1 cellular context compared by ENCODE assay signal in genomic region chr5:149422429-149423286, GRCh38.
TF ChIP-seq lines count a peak whose summit lies in the region.

No MANE protein-coding gene starts in this region.

TF ChIP-seq in HepG2, 621 proteins besides CTCF, POLR2A, EP300 and RAD21 (continues in another document):
- TF ChIP-seq ZNF142 (CRISPR knock-in tag; IDR thresholded peaks at IDR 0.05) (no peak), ZFY (CRISPR knock-in tag; IDR thresholded peaks at IDR 0.05) (no peak), ZFP36 (IDR thresholded peaks at IDR 0.05; ENCODE audit: borderline replicate concordance, low read depth, low read length, partially characterized antibody) (no peak), ASH2L (IDR thresholded peaks at IDR 0.05; ENCODE audit: insufficient read length, low read depth, low read length) (peak; percentile 38), POLR2AphosphoS5 (IDR thresholded peaks at IDR 0.05; ENCODE audit: low read depth, low read length) (no peak), ELF1 (CRISPR knock-in tag; IDR thresholded peaks at IDR 0.05) (no peak), ZMAT5 (CRISPR knock-in tag; IDR thresholded peaks at IDR 0.05; ENCODE audit: borderline replicate concordance, low read depth) (no peak), PLSCR1 (CRISPR knock-in tag; IDR thresholded peaks at IDR 0.05; ENCODE audit: borderline replicate concordance) (no peak), SIX1 (CRISPR knock-in tag; IDR thresholded peaks at IDR 0.05; ENCODE audit: borderline replicate concordance) (no peak), HOXA5 (CRISPR knock-in tag; IDR thresholded peaks at IDR 0.05) (no peak), ARNTL (CRISPR knock-in tag; IDR thresholded peaks at IDR 0.05) (no peak), KMT2A (CRISPR knock-in tag; IDR thresholded peaks at IDR 0.05) (no peak), EHMT2 (IDR thresholded peaks at IDR 0.05; ENCODE audit: borderline replicate concordance, low read depth, low read length) (no peak), DDIT3 (CRISPR knock-in tag; IDR thresholded peaks at IDR 0.05) (no peak), SKI (IDR thresholded peaks at IDR 0.05; ENCODE audit: partially characterized antibody) (no peak), FOXM1 (CRISPR knock-in tag; IDR thresholded peaks at IDR 0.05) (no peak), ZNF609 (CRISPR knock-in tag; IDR thresholded peaks at IDR 0.05; ENCODE audit: borderline replicate concordance) (no peak), HOXA7 (CRISPR knock-in tag; IDR thresholded peaks at IDR 0.05) (no peak), ZBTB3 (CRISPR knock-in tag; IDR thresholded peaks at IDR 0.05; ENCODE audit: borderline replicate concordance, low read depth) (no peak), CREM (IDR thresholded peaks at IDR 0.05) (no peak), CREM (CRISPR knock-in tag; IDR thresholded peaks at IDR 0.05) (no peak), ZFP82 (CRISPR knock-in tag; IDR thresholded peaks at IDR 0.05; ENCODE audit: borderline replicate concordance) (no peak), NFATC3 (CRISPR knock-in tag; IDR thresholded peaks at IDR 0.05) (no peak), MYC (CRISPR knock-in tag; IDR thresholded peaks at IDR 0.05; ENCODE audit: borderline replicate concordance) (peak; percentile 54; the same call in 1 of the 2 replicates), HCFC1 (IDR thresholded peaks at IDR 0.05; ENCODE audit: low read depth, low read length) (no peak), ZNF784 (CRISPR knock-in tag; IDR thresholded peaks at IDR 0.05; ENCODE audit: borderline replicate concordance) (no peak), ZNF510 (CRISPR knock-in tag; IDR thresholded peaks at IDR 0.05; ENCODE audit: low read depth) (no peak), ZHX1 (CRISPR knock-in tag; IDR thresholded peaks at IDR 0.05; ENCODE audit: low read depth) (no peak), NFYB (CRISPR knock-in tag; IDR thresholded peaks at IDR 0.05) (no peak), IRX3 (CRISPR knock-in tag; IDR thresholded peaks at IDR 0.05; ENCODE audit: borderline replicate concordance, low read depth) (no peak), ZNF740 (CRISPR knock-in tag; IDR thresholded peaks at IDR 0.05) (no peak), FOXO1 (CRISPR knock-in tag; IDR thresholded peaks at IDR 0.05) (no peak), CBFB (CRISPR knock-in tag; IDR thresholded peaks at IDR 0.05) (peak; percentile 20; the same call in 1 of the 2 replicates), TCF7 (IDR thresholded peaks at IDR 0.05; ENCODE audit: low read depth) (no peak), SOX5 (CRISPR knock-in tag; IDR thresholded peaks at IDR 0.05; ENCODE audit: borderline replicate concordance) (no peak), NBN (conservative IDR thresholded peaks at IDR 0.05) (no peak), KLF15 (CRISPR knock-in tag; IDR thresholded peaks at IDR 0.05; ENCODE audit: borderline replicate concordance) (no peak), ZNF709 (CRISPR knock-in tag; IDR thresholded peaks at IDR 0.05) (no peak), MTERF4 (CRISPR knock-in tag; IDR thresholded peaks at IDR 0.05) (no peak), ZBTB8A (CRISPR knock-in tag; IDR thresholded peaks at IDR 0.05; ENCODE audit: borderline replicate concordance, low read depth) (no peak), GABPB1 (CRISPR knock-in tag; IDR thresholded peaks at IDR 0.05) (peak; percentile 55), ZKSCAN5 (CRISPR knock-in tag; IDR thresholded peaks at IDR 0.05) (0 out of 2 replicates have a peak, but pooled peaks have one; percentile 54), SSRP1 (CRISPR knock-in tag; IDR thresholded peaks at IDR 0.05) (no peak), ZKSCAN8 (CRISPR knock-in tag; IDR thresholded peaks at IDR 0.05; ENCODE audit: borderline replicate concordance) (no peak), BATF2 (CRISPR knock-in tag; IDR thresholded peaks at IDR 0.05) (no peak), ATF4 (CRISPR knock-in tag; IDR thresholded peaks at IDR 0.05) (no peak), CREBL2 (CRISPR knock-in tag; IDR thresholded peaks at IDR 0.05; ENCODE audit: borderline replicate concordance) (no peak), DRAP1 (CRISPR knock-in tag; IDR thresholded peaks at IDR 0.05) (peak; percentile 26; the same call in 1 of the 2 replicates)
